ENCODE assay signal across 1 cellular context in the genomic region with DNA sequence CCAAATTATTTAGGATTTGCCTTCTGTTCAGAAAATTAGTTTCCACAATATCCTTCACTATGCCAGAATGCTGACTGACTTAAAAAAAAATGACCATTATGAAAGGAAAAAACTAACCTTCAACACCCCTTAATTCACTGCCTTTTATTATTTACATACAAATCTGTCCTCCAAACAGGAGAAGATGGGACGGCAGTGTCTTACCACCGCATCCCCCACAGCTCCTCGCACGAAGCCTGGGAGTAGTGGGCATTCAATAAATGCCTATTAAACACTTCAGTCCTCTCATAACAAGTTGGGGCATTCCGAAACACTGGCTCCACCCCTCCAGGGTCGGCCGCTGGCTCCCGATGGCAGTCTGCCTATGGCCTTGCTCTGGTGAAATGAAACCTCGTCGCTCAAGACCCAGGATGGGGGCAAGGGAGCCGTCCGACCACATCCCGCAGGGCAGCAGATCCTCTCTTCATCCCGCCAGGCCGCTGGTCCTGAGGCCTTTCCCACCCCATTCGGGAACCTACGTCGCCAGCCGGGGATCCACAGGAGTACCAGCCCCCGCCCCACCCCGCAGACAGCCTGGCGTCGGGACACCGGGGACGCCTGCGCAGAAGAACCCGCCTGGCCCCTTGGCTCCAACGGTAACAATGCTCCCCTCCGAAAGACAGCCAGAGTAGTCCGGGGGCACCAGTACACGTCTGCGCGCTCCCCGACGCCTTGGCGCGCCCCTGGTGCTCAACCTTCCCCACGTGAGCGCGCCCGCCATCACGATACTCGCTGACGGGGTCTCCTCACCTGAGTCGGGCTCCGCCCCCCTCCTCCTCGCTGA.
TF ChIP-seq lines count a peak whose summit lies in the region.

No MANE protein-coding gene starts in this region.

TF ChIP-seq in endothelial cell of umbilical vein, 7 proteins besides CTCF, POLR2A, EP300 and RAD21:
- TF ChIP-seq GATA2 (IDR thresholded peaks at IDR 0.05; ENCODE audit: insufficient read depth, insufficient read length, low read depth, low read length), result no peak
- TF ChIP-seq, protein P1, sequence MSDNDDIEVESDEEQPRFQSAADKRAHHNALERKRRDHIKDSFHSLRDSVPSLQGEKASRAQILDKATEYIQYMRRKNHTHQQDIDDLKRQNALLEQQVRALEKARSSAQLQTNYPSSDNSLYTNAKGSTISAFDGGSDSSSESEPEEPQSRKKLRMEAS (IDR thresholded peaks at IDR 0.05; ENCODE audit: insufficient read depth, insufficient read length), result no peak
- peak; percentile 24 for TF ChIP-seq POLR2AphosphoS5 (IDR thresholded peaks at IDR 0.05; ENCODE audit: insufficient read depth, low read depth, low read length)
- no peak for TF ChIP-seq JUN (IDR thresholded peaks at IDR 0.05; ENCODE audit: borderline replicate concordance, insufficient read depth, insufficient read length, low read depth)
- TF ChIP-seq MYC (IDR thresholded peaks at IDR 0.05; ENCODE audit: low read depth, low read length), result no peak
- TF ChIP-seq FOS (IDR thresholded peaks at IDR 0.05; ENCODE audit: borderline replicate concordance, insufficient read depth, low read length), result no peak
- no peak for TF ChIP-seq EZH2 (IDR thresholded peaks at IDR 0.05; ENCODE audit: borderline replicate concordance, low read depth, low read length, severe bottlenecking)
TF ChIP-seq in endothelial cell of umbilical vein: peak in this region for 1.
